Comparison of ENCODE assay signal across 16 cellular contexts in genomic region chrX:123626962-123627361, GRCh38.
DNase-seq lines count a peak whose midpoint lies in the region; ATAC-seq, FAIRE-seq and TF ChIP-seq lines count a peak whose summit lies in the region.
"Had no signal": no experiment of that assay in that cellular context is flagged by ENCODE, and none has a peak within 500 bp of the region (broad histone marks: within the 10 kb centered on the region; RNA-seq: fewer than 3 reads in every experiment).

No MANE protein-coding gene starts in this region.

- H3K4me1 ChIP-seq in kidney (ENCODE audit: control insufficient read depth in 1 of 2, insufficient read depth in 1 of 2, low read depth in 1 of 2, low read length in 2 of 2) (no peaks in the 10 kb centered on the region), neuronal stem cell (ENCODE audit: control insufficient read depth in 2 of 2, insufficient read depth in 1 of 2, low read depth in 1 of 2, low read length in 2 of 2) (no peaks in the 10 kb centered on the region)
- H3K4me1 ChIP-seq: tibial nerve had no signal

- H2BK15ac ChIP-seq in neuronal stem cell (ENCODE audit: low read length) = no peak overlapping the region

- H3K4me3 ChIP-seq in kidney (ENCODE audit: low read length in 2 of 2) (no peak overlapping the region), neuronal stem cell (ENCODE audit: low read length in 2 of 2) (no peak overlapping the region)
- H3K4me3 ChIP-seq: tibial nerve had no signal

- H3K9me3 Mint-ChIP-seq in activated CD4-positive, alpha-beta T cell treated with anti-CD3 and anti-CD28 coated beads for 36 hours (ENCODE audit: low read depth) = no peaks in the 10 kb centered on the region
- H3K9me3 Mint-ChIP-seq in activated naive CD8-positive, alpha-beta T cell treated with anti-CD3 and anti-CD28 coated beads, Interleukin-2, amount 50 U/mL, for 24 hours = no peaks in the 10 kb centered on the region

- DNase-seq in activated CD4-positive, alpha-beta T cell treated with anti-CD3 and anti-CD28 coated beads for 36 hours = no peak
- DNase-seq in activated CD4-positive, alpha-beta T cell treated with anti-CD3 and anti-CD28 coated beads, Interleukin-2, amount 50 U/mL, for 4 hours = no peak
- no peak for DNase-seq in activated naive CD8-positive, alpha-beta T cell treated with anti-CD3 and anti-CD28 coated beads, Interleukin-2, amount 50 U/mL, for 24 hours
- peak; percentile 23 for DNase-seq in non-pigmented ciliary epithelial cell (ENCODE audit: low read depth)
- no peak for DNase-seq in kidney
- DNase-seq in neuronal stem cell (ENCODE audit: low spot score) = no peak
- DNase-seq: 8988T; activated CD4-positive, alpha-beta T cell treated with anti-CD3 and anti-CD28 coated beads for 48 hours; anterior cingulate cortex; DMS153; NCI-H1105; right cardiac atrium had no signal

- ATAC-seq in activated CD4-positive, alpha-beta T cell treated with anti-CD3 and anti-CD28 coated beads for 36 hours = peak; percentile 81
- ATAC-seq in HG02610 (IDR thresholded peaks at IDR 0.05; ENCODE audit: unreplicated experiment) (peak; percentile 69), HG02623 (IDR thresholded peaks at IDR 0.05; ENCODE audit: unreplicated experiment) (no peak)
- peak; percentile 84 for ATAC-seq in activated naive CD8-positive, alpha-beta T cell treated with anti-CD3 and anti-CD28 coated beads, Interleukin-2, amount 50 U/mL, for 24 hours
- ATAC-seq: right cardiac atrium had no signal

- intact Hi-C loops in activated CD4-positive, alpha-beta T cell treated with anti-CD3 and anti-CD28 coated beads for 36 hours (cut with DNase I, micrococcal nuclease) = loop anchor here in 1 of 2 experiments (10.0 kb wide), 1 partner anchor 448 kb away; no protein-coding TSS in a partner anchor
- intact Hi-C loops in kidney (cut with DNase I) = no loop called here

- TF ChIP-seq CTCF in kidney (IDR thresholded peaks at IDR 0.05; ENCODE audit: borderline replicate concordance, extremely low read depth, insufficient read depth) = no peak

- H3K23ac ChIP-seq in neuronal stem cell (ENCODE audit: low read depth, low read length, poor library complexity) = no peak overlapping the region

- no peaks in the 10 kb centered on the region for H3K27me3 ChIP-seq in neuronal stem cell (ENCODE audit: control insufficient read depth in 3 of 3, insufficient read depth in 3 of 3, low read depth in 1 of 3, low read length in 3 of 3)
- H3K27me3 ChIP-seq: tibial nerve had no signal

- H3K4me2 ChIP-seq in neuronal stem cell (ENCODE audit: insufficient read depth, low read length, poor library complexity, severe bottlenecking) = no peak overlapping the region

- H3K9me3 ChIP-seq in kidney (ENCODE audit: control insufficient read depth in 1 of 2, low read length in 2 of 2) (no peaks in the 10 kb centered on the region), neuronal stem cell (replicated peaks in 1 of 2; ENCODE audit: control insufficient read depth in 2 of 2, insufficient read depth in 1 of 2, low read depth in 1 of 2, low read length in 2 of 2) (no peaks in the 10 kb centered on the region)
- H3K9me3 ChIP-seq: tibial nerve had no signal

- no peak overlapping the region for H2BK120ac ChIP-seq in neuronal stem cell (ENCODE audit: low read depth, low read length)

- no peak overlapping the region for H2AFZ ChIP-seq in neuronal stem cell (ENCODE audit: low read length)

- H3K27me3 Mint-ChIP-seq in activated CD4-positive, alpha-beta T cell treated with anti-CD3 and anti-CD28 coated beads for 36 hours = no peaks in the 10 kb centered on the region
- H3K27me3 Mint-ChIP-seq in activated naive CD8-positive, alpha-beta T cell treated with anti-CD3 and anti-CD28 coated beads, Interleukin-2, amount 50 U/mL, for 24 hours = no peaks in the 10 kb centered on the region

- no peak overlapping the region for H2BK5ac ChIP-seq in neuronal stem cell (ENCODE audit: low read length)

- CTCF ChIA-PET in activated CD4-positive, alpha-beta T cell treated with anti-CD3 and anti-CD28 coated beads for 36 hours (lab: Charles Lee) = no interaction called here

- H3K4ac ChIP-seq in neuronal stem cell (ENCODE audit: low read length) = no peak overlapping the region

- no peak overlapping the region for H2BK12ac ChIP-seq in neuronal stem cell (ENCODE audit: low read length)

- H3K27ac Mint-ChIP-seq in activated CD4-positive, alpha-beta T cell treated with anti-CD3 and anti-CD28 coated beads for 36 hours = peak overlapping the region; percentile 62
- H3K27ac Mint-ChIP-seq in activated naive CD8-positive, alpha-beta T cell treated with anti-CD3 and anti-CD28 coated beads, Interleukin-2, amount 50 U/mL, for 24 hours = peak overlapping the region; percentile 79

- H4K91ac ChIP-seq in neuronal stem cell (ENCODE audit: low read depth, low read length, poor library complexity) = no peak overlapping the region

- peaks cover 0 to 24% of the 10 kb centered on the region in 2 donors for H3K36me3 ChIP-seq in kidney (ENCODE audit: control insufficient read depth in 1 of 2, insufficient read depth in 2 of 2, low read length in 2 of 2)
- peaks cover 2 to 86% of the 10 kb centered on the region in 2 donors for H3K36me3 ChIP-seq in neuronal stem cell (replicated peaks in 1 of 2; ENCODE audit: control insufficient read depth in 2 of 2, insufficient read depth in 2 of 2, low read length in 2 of 2)

- H3K27ac ChIP-seq in kidney (ENCODE audit: low read depth in 2 of 2, low read length in 2 of 2) (no peak overlapping the region), neuronal stem cell (replicated peaks; ENCODE audit: low read length) (no peak overlapping the region)
- H3K27ac ChIP-seq: tibial nerve had no signal

- peaks cover 11% of the 10 kb centered on the region for H3K4me1 Mint-ChIP-seq in activated CD4-positive, alpha-beta T cell treated with anti-CD3 and anti-CD28 coated beads for 36 hours
- H3K4me1 Mint-ChIP-seq in activated naive CD8-positive, alpha-beta T cell treated with anti-CD3 and anti-CD28 coated beads, Interleukin-2, amount 50 U/mL, for 24 hours = peaks cover 16% of the 10 kb centered on the region

- peaks cover 32% of the 10 kb centered on the region for H3K36me3 Mint-ChIP-seq in activated CD4-positive, alpha-beta T cell treated with anti-CD3 and anti-CD28 coated beads for 36 hours (ENCODE audit: low read depth)
- peaks cover 53% of the 10 kb centered on the region for H3K36me3 Mint-ChIP-seq in activated naive CD8-positive, alpha-beta T cell treated with anti-CD3 and anti-CD28 coated beads, Interleukin-2, amount 50 U/mL, for 24 hours (ENCODE audit: low read depth)

- H3K9ac ChIP-seq in kidney (ENCODE audit: low read length in 2 of 2) (no peak overlapping the region), neuronal stem cell (ENCODE audit: low read depth, low read length, poor library complexity) (no peak overlapping the region)

- H4K8ac ChIP-seq in neuronal stem cell (ENCODE audit: low read depth, low read length) = no peak overlapping the region

- no peaks in the 10 kb centered on the region for H3K79me1 ChIP-seq in neuronal stem cell (ENCODE audit: low read depth, low read length)

- H3K14ac ChIP-seq in neuronal stem cell (ENCODE audit: low read length) = no peak overlapping the region

- POLR2A ChIA-PET in activated CD4-positive, alpha-beta T cell treated with anti-CD3 and anti-CD28 coated beads for 36 hours (lab: Charles Lee) = no interaction called here

- no peak for FAIRE-seq in kidney (lab: Jason Lieb, UNC)
- FAIRE-seq: endometrium had no signal

- no peak overlapping the region for H3K4me3 Mint-ChIP-seq in activated CD4-positive, alpha-beta T cell treated with anti-CD3 and anti-CD28 coated beads for 36 hours
- H3K4me3 Mint-ChIP-seq in activated naive CD8-positive, alpha-beta T cell treated with anti-CD3 and anti-CD28 coated beads, Interleukin-2, amount 50 U/mL, for 24 hours = no peak overlapping the region

- H2AK5ac ChIP-seq in neuronal stem cell (ENCODE audit: low read depth, low read length) = no peak overlapping the region

- no peak overlapping the region for H3K18ac ChIP-seq in neuronal stem cell (ENCODE audit: low read length)
